11 cellular contexts compared by ENCODE assay signal in the genomic region with DNA sequence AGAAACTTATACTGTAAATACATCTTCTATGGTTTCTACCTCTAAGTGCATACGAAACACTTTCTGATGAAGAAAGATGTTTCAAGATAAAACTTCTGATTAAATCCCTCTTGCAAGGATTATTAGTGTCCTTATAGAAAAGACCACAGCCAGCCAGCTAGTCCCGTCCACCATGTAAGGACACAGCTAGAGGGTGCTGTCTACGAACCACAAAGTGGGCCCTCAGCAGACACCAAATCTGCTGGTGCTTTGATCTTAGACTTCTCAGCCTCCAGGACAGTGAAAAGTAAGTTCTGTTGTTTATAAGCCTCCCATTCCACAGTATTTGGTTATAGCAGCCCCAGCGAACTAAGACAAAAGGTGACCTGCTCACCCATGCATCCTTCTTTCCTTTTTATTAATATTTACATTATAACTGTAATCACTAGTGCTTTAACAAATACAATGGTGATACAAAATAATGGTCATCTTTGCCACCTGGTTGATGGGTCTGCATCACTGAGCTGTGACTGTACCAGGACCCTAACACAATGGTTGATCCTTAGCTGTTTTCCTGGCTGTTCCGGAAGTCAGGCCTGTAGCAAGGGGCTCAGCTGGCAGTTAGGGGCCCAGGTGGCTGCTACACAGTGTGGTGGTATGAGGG.
DNase-seq lines count a peak whose midpoint lies in the region; ATAC-seq and TF ChIP-seq lines count a peak whose summit lies in the region.
"Had no signal": no experiment of that assay in that cellular context is flagged by ENCODE, and none has a peak within 500 bp of the region (broad histone marks: within the 10 kb centered on the region; RNA-seq: fewer than 3 reads in every experiment).

No MANE protein-coding gene starts in this region.

- 0 out of 2 replicates have a peak, but pooled peaks cover 4% of the 10 kb centered on the region for H3F3A ChIP-seq in DOHH2 (ENCODE audit: control insufficient read depth, insufficient read depth)

- H3K4me3 ChIP-seq in DOHH2 (ENCODE audit: low read length) (no peak overlapping the region), HEK293 (ENCODE audit: low read depth, low read length) (no peak overlapping the region), hepatocyte (no peak overlapping the region)

- H3K4me2 ChIP-seq in DOHH2 (ENCODE audit: low read length) (peak overlapping the region; percentile 38), hepatocyte (no peak overlapping the region)

- WGBS in hepatocyte (ENCODE audit: low lambda C conversion rate, missing lambda C conversion rate), result 82% methylated on average over 5 of the region's 5 CpGs

- TF ChIP-seq CTCF in DOHH2 (IDR thresholded peaks at IDR 0.05; ENCODE audit: low read depth, low read length, poor library complexity, severe bottlenecking) (peak; percentile 34), HEK293 (tag by site-specific recombination; IDR thresholded peaks at IDR 0.05) (peak; percentile 50), hepatocyte (IDR thresholded peaks at IDR 0.05; ENCODE audit: poor library complexity) (peak; percentile 29)

- H4K20me1 ChIP-seq in DOHH2 (ENCODE audit: control insufficient read depth, insufficient read depth, low read depth, low read length) (no peaks in the 10 kb centered on the region), hepatocyte (ENCODE audit: insufficient read depth, poor library complexity, severe bottlenecking) (no peaks in the 10 kb centered on the region)

- CTCF ChIA-PET in HEK293 (lab: Yijun Ruan, JAX), result interaction anchor here (0.6 to 1.6 kb wide), 5 partner anchors 15 to 145 kb away, joined by 3 to 6 read pairs (median 5); no protein-coding TSS in a partner anchor

- H3K9me3 ChIP-seq in DOHH2 (ENCODE audit: control insufficient read depth, insufficient read depth, low read length), result no peaks in the 10 kb centered on the region
- no peaks in the 10 kb centered on the region for H3K9me3 ChIP-seq in HEK293 (ENCODE audit: control insufficient read depth, insufficient read depth, low read depth, low read length)
- no peaks in the 10 kb centered on the region for H3K9me3 ChIP-seq in hepatocyte (ENCODE audit: low read depth)

- no peaks in the 10 kb centered on the region for H3K36me3 ChIP-seq in DOHH2 (ENCODE audit: control insufficient read depth, low read length)
- no peaks in the 10 kb centered on the region for H3K36me3 ChIP-seq in HEK293 (ENCODE audit: control insufficient read depth in 2 of 2, insufficient read depth in 1 of 2, low read length in 2 of 2)
- no peaks in the 10 kb centered on the region for H3K36me3 ChIP-seq in hepatocyte (replicated peaks; ENCODE audit: insufficient read depth, low read depth)

- H3K79me2 ChIP-seq in DOHH2 (ENCODE audit: control insufficient read depth, low read length), result no peaks in the 10 kb centered on the region
- H3K79me2 ChIP-seq in hepatocyte, result no peaks in the 10 kb centered on the region

- no peak overlapping the region for H2AFZ ChIP-seq in hepatocyte

- peak; percentile 38; the same call in 1 of the 3 replicates for ATAC-seq in SK-N-SH treated with all-trans-retinoic acid at 6 μM for 48 hours
- ATAC-seq in activated CD4-positive, CD25-positive, alpha-beta regulatory T cell treated with anti-CD3 and anti-CD28 coated beads, Interleukin-2, amount 50 U/mL, for 24 hours, result no peak
- ATAC-seq in GM19328 (IDR thresholded peaks at IDR 0.05; ENCODE audit: unreplicated experiment), result no peak
- ATAC-seq: activated CD8-positive, alpha-beta memory T cell treated with anti-CD3 and anti-CD28 coated beads, Interleukin-2, amount 10 ng/mL, durations not matched to agents 7 days and 5 days had no signal

- POLR2A ChIA-PET in HEK293 (lab: Yijun Ruan, JAX), result interaction anchor here (0.5 kb wide), 1 partner anchor 207 kb away, joined by 3 read pairs; no protein-coding TSS in a partner anchor

- H3K27me3 ChIP-seq in DOHH2 (ENCODE audit: control insufficient read depth, low read length), result no peaks in the 10 kb centered on the region
- H3K27me3 ChIP-seq in hepatocyte, result no peaks in the 10 kb centered on the region

- H3K27ac ChIP-seq in DOHH2 (ENCODE audit: low read depth, low read length), result peak overlapping the region; percentile 31
- no peak overlapping the region for H3K27ac ChIP-seq in HEK293 (ENCODE audit: extremely low read depth, low read depth, low read length)
- no peak overlapping the region for H3K27ac ChIP-seq in hepatocyte

- H3K4me1 ChIP-seq in DOHH2 (ENCODE audit: control insufficient read depth, low read length), result peaks cover 38% of the 10 kb centered on the region
- H3K4me1 ChIP-seq in HEK293 (ENCODE audit: control insufficient read depth, insufficient read depth, low read length), result no peaks in the 10 kb centered on the region
- H3K4me1 ChIP-seq in hepatocyte (ENCODE audit: insufficient read depth), result peaks cover 5% of the 10 kb centered on the region

- DNase-seq in hepatocyte (ENCODE audit: low spot score), result no peak
- no peak for DNase-seq in cerebellar cortex (ENCODE audit: low spot score)
- DNase-seq in retina, result no peak
- DNase-seq: activated CD8-positive, alpha-beta memory T cell treated with anti-CD3 and anti-CD28 coated beads, Interleukin-2, amount 10 ng/mL, durations not matched to agents 7 days and 5 days; NCI-H1417 treated with DMSO at 0.1 percent for 48 hours; T-helper 2 cell had no signal

- H3K9me2 ChIP-seq in DOHH2 (replicated peaks; ENCODE audit: control insufficient read depth, low read length) (no peaks in the 10 kb centered on the region), hepatocyte (replicated peaks; ENCODE audit: insufficient read depth) (no peaks in the 10 kb centered on the region)

TF ChIP-seq in HEK293, 187 proteins besides CTCF, POLR2A, EP300 and RAD21 (continues in another document):
- TF ChIP-seq ZNF211 (tag by site-specific recombination; IDR thresholded peaks at IDR 0.05; ENCODE audit: low read depth), result no peak
- no peak for TF ChIP-seq ZNF404 (tag by site-specific recombination; IDR thresholded peaks at IDR 0.05)
- TF ChIP-seq ZBTB1 (tag by site-specific recombination; IDR thresholded peaks at IDR 0.05), result no peak
- TF ChIP-seq ZNF2 (tag by site-specific recombination; IDR thresholded peaks at IDR 0.05), result no peak
- no peak for TF ChIP-seq SALL2 (tag by site-specific recombination; IDR thresholded peaks at IDR 0.05; ENCODE audit: borderline replicate concordance)
- TF ChIP-seq, protein P1, sequence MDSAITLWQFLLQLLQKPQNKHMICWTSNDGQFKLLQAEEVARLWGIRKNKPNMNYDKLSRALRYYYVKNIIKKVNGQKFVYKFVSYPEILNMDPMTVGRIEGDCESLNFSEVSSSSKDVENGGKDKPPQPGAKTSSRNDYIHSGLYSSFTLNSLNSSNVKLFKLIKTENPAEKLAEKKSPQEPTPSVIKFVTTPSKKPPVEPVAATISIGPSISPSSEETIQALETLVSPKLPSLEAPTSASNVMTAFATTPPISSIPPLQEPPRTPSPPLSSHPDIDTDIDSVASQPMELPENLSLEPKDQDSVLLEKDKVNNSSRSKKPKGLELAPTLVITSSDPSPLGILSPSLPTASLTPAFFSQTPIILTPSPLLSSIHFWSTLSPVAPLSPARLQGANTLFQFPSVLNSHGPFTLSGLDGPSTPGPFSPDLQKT (IDR thresholded peaks at IDR 0.05; ENCODE audit: borderline replicate concordance, low read depth, low read length), result no peak
- TF ChIP-seq, protein P2, sequence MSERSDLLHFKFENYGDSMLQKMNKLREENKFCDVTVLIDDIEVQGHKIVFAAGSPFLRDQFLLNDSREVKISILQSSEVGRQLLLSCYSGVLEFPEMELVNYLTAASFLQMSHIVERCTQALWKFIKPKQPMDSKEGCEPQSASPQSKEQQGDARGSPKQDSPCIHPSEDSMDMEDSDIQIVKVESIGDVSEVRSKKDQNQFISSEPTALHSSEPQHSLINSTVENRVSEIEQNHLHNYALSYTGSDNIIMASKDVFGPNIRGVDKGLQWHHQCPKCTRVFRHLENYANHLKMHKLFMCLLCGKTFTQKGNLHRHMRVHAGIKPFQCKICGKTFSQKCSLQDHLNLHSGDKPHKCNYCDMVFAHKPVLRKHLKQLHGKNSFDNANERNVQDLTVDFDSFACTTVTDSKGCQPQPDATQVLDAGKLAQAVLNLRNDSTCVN (tag by site-specific recombination; optimal IDR thresholded peaks at IDR 0.05), result no peak

TF ChIP-seq in SK-N-SH treated with all-trans-retinoic acid at 6 μM for 48 hours, 23 proteins besides CTCF, POLR2A, EP300 and RAD21 (continues in another document):
- no peak for TF ChIP-seq ZFP30 (CRISPR knock-in tag; IDR thresholded peaks at IDR 0.05)
- no peak for TF ChIP-seq ESRRG (CRISPR knock-in tag; IDR thresholded peaks at IDR 0.05)
- TF ChIP-seq, protein P3, sequence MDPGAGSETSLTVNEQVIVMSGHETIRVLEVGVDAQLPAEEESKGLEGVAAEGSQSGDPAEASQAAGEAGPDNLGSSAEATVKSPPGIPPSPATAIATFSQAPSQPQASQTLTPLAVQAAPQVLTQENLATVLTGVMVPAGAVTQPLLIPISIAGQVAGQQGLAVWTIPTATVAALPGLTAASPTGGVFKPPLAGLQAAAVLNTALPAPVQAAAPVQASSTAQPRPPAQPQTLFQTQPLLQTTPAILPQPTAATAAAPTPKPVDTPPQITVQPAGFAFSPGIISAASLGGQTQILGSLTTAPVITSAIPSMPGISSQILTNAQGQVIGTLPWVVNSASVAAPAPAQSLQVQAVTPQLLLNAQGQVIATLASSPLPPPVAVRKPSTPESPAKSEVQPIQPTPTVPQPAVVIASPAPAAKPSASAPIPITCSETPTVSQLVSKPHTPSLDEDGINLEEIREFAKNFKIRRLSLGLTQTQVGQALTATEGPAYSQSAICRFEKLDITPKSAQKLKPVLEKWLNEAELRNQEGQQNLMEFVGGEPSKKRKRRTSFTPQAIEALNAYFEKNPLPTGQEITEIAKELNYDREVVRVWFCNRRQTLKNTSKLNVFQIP (CRISPR knock-in tag; IDR thresholded peaks at IDR 0.05; ENCODE audit: borderline replicate concordance, low read depth), result no peak
- no peak for TF ChIP-seq PPARA (CRISPR knock-in tag; IDR thresholded peaks at IDR 0.05; ENCODE audit: borderline replicate concordance)
- no peak for TF ChIP-seq ARNTL (CRISPR knock-in tag; IDR thresholded peaks at IDR 0.05; ENCODE audit: borderline replicate concordance, low read depth)
- TF ChIP-seq, protein P4, sequence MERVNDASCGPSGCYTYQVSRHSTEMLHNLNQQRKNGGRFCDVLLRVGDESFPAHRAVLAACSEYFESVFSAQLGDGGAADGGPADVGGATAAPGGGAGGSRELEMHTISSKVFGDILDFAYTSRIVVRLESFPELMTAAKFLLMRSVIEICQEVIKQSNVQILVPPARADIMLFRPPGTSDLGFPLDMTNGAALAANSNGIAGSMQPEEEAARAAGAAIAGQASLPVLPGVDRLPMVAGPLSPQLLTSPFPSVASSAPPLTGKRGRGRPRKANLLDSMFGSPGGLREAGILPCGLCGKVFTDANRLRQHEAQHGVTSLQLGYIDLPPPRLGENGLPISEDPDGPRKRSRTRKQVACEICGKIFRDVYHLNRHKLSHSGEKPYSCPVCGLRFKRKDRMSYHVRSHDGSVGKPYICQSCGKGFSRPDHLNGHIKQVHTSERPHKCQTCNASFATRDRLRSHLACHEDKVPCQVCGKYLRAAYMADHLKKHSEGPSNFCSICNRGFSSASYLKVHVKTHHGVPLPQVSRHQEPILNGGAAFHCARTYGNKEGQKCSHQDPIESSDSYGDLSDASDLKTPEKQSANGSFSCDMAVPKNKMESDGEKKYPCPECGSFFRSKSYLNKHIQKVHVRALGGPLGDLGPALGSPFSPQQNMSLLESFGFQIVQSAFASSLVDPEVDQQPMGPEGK (CRISPR knock-in tag; IDR thresholded peaks at IDR 0.05; ENCODE audit: borderline replicate concordance), result no peak
